Comparison of ENCODE assay signal across 9 cellular contexts in genomic region chr1:184866582-184866981, GRCh38.
DNase-seq lines count a peak whose midpoint lies in the region; ATAC-seq, FAIRE-seq and TF ChIP-seq lines count a peak whose summit lies in the region.
"Had no signal": no experiment of that assay in that cellular context is flagged by ENCODE, and none has a peak within 500 bp of the region (broad histone marks: within the 10 kb centered on the region; RNA-seq: fewer than 3 reads in every experiment).

No MANE protein-coding gene starts in this region.

- peak overlapping the region; percentile 14 for H3K4me3 Mint-ChIP-seq in activated naive CD4-positive, alpha-beta T cell treated with anti-CD3 and anti-CD28 coated beads for 36 hours
- peak overlapping the region; percentile 60 for H3K4me3 Mint-ChIP-seq in activated naive CD8-positive, alpha-beta T cell

- H3K9me3 ChIP-seq in upper lobe of left lung (no peaks in the 10 kb centered on the region), kidney (ENCODE audit: control insufficient read depth in 1 of 2, low read length in 2 of 2) (no peaks in the 10 kb centered on the region)

- DNase-seq in activated naive CD4-positive, alpha-beta T cell treated with anti-CD3 and anti-CD28 coated beads for 36 hours = no peak
- DNase-seq in activated naive CD4-positive, alpha-beta T cell treated with anti-CD3 and anti-CD28 coated beads, Interleukin-2, amount 50 U/mL, for 16 hours = no peak
- DNase-seq in upper lobe of left lung = no peak
- no peak for DNase-seq in 8988T
- DNase-seq in SW 1271 (lab: John Stamatoyannopoulos, UW) = no peak
- DNase-seq in kidney = no peak

- peaks cover 10% of the 10 kb centered on the region for H3K27me3 Mint-ChIP-seq in activated naive CD4-positive, alpha-beta T cell treated with anti-CD3 and anti-CD28 coated beads for 36 hours (ENCODE audit: low read depth)
- no peaks in the 10 kb centered on the region for H3K27me3 Mint-ChIP-seq in activated naive CD8-positive, alpha-beta T cell

- no peak for FAIRE-seq in kidney (lab: Jason Lieb, UNC)
- FAIRE-seq: K562 had no signal

- H3K27ac Mint-ChIP-seq in activated naive CD4-positive, alpha-beta T cell treated with anti-CD3 and anti-CD28 coated beads for 36 hours = peak overlapping the region; percentile 94
- H3K27ac Mint-ChIP-seq in activated naive CD8-positive, alpha-beta T cell = peak overlapping the region; percentile 87

- no peak for TF ChIP-seq EP300 in upper lobe of left lung (IDR thresholded peaks at IDR 0.05)

- intact Hi-C loops in activated naive CD4-positive, alpha-beta T cell treated with anti-CD3 and anti-CD28 coated beads for 36 hours (cut with micrococcal nuclease) = loop anchor here (2.0 to 10.0 kb wide), 7 partner anchors 124 to 1214 kb away; partner anchors contain the start of genes APOBEC4, C1orf21 and IVNS1ABP
- intact Hi-C loops in kidney (cut with DNase I) = no loop called here

- ATAC-seq in HG03064 (IDR thresholded peaks at IDR 0.05; ENCODE audit: low read depth, unreplicated experiment) (peak; percentile 19), upper lobe of left lung (ENCODE audit: low FRiP score in 2 of 2) (no peak)

- no peaks in the 10 kb centered on the region for H3K9me3 Mint-ChIP-seq in activated naive CD4-positive, alpha-beta T cell treated with anti-CD3 and anti-CD28 coated beads for 36 hours
- peaks cover 3% of the 10 kb centered on the region for H3K9me3 Mint-ChIP-seq in activated naive CD8-positive, alpha-beta T cell (ENCODE audit: low read depth)

- no peak for TF ChIP-seq POLR2A in upper lobe of left lung (IDR thresholded peaks at IDR 0.05)

- CTCF ChIA-PET in activated naive CD4-positive, alpha-beta T cell treated with anti-CD3 and anti-CD28 coated beads for 36 hours (lab: Charles Lee) = interaction anchor here (0.6 to 2.0 kb wide), 5 partner anchors 16 to 75 kb away, joined by 3 to 6 read pairs (median 4); no protein-coding TSS in a partner anchor

- TF ChIP-seq CTCF in upper lobe of left lung (IDR thresholded peaks at IDR 0.05) = no peak
- TF ChIP-seq CTCF in kidney (IDR thresholded peaks at IDR 0.05; ENCODE audit: borderline replicate concordance, extremely low read depth, insufficient read depth) = no peak

- no peaks in the 10 kb centered on the region for H3K36me3 Mint-ChIP-seq in activated naive CD4-positive, alpha-beta T cell treated with anti-CD3 and anti-CD28 coated beads for 36 hours (ENCODE audit: low read depth)
- H3K36me3 Mint-ChIP-seq in activated naive CD8-positive, alpha-beta T cell = peaks cover 12% of the 10 kb centered on the region

- peak overlapping the region in 3 of 4 donors; percentile 51 to 74 (median 64) for H3K27ac ChIP-seq in upper lobe of left lung
- no peak overlapping the region for H3K27ac ChIP-seq in kidney (ENCODE audit: low read depth in 2 of 2, low read length in 2 of 2)

- no peak overlapping the region for H3K9ac ChIP-seq in kidney (ENCODE audit: low read length in 2 of 2)

- H3K4me1 Mint-ChIP-seq in activated naive CD4-positive, alpha-beta T cell treated with anti-CD3 and anti-CD28 coated beads for 36 hours (ENCODE audit: low read depth) = peaks cover 32% of the 10 kb centered on the region
- peaks cover 35% of the 10 kb centered on the region for H3K4me1 Mint-ChIP-seq in activated naive CD8-positive, alpha-beta T cell (ENCODE audit: low read depth)

- H3K4me3 ChIP-seq in upper lobe of left lung (no peak overlapping the region), kidney (ENCODE audit: low read length in 2 of 2) (no peak overlapping the region)
- H3K4me3 ChIP-seq: K562 had no signal

- no peaks in the 10 kb centered on the region for H3K27me3 ChIP-seq in upper lobe of left lung

- H3K4me1 ChIP-seq in upper lobe of left lung (peaks cover 0 to 14% (median 4%) of the 10 kb centered on the region in 4 donors), kidney (ENCODE audit: control insufficient read depth in 1 of 2, insufficient read depth in 1 of 2, low read depth in 1 of 2, low read length in 2 of 2) (no peaks in the 10 kb centered on the region)

- H3K36me3 ChIP-seq in upper lobe of left lung (no peaks in the 10 kb centered on the region), kidney (ENCODE audit: control insufficient read depth in 1 of 2, insufficient read depth in 2 of 2, low read length in 2 of 2) (no peaks in the 10 kb centered on the region)

Comparison
In these comparisons a context has a peak if more than half of its experiments do, and no peak if none do; other contexts are left out.
1. H3K27ac ChIP-seq: peak in upper lobe of left lung (3 of 4); none in kidney (0 of 2).